Comparison of ENCODE assay signal across 18 cellular contexts in genomic region chr3:177550667-177551066, GRCh38.
"Had no signal": no experiment of that assay in that cellular context is flagged by ENCODE, and none has a peak within 500 bp of the region (broad histone marks: within the 10 kb centered on the region; RNA-seq: fewer than 3 reads in every experiment).

No MANE protein-coding gene starts in this region.

- H3K9me3 ChIP-seq: gastrocnemius medialis, lower lobe of right lung, SJSA1, testis, upper lobe of left lung had no signal

- H3K9me3 Mint-ChIP-seq: nephron had no signal

- H3K4me3 ChIP-seq: coronary artery, gastrocnemius medialis, lower lobe of right lung, SJSA1, smooth muscle cell, testis, upper lobe of left lung had no signal

- DNase-seq: activated CD4-positive, alpha-beta T cell treated with anti-CD3 and anti-CD28 coated beads, Interleukin-2, amount 50 U/mL, for 4 hours; activated effector memory CD4-positive, alpha-beta T cell treated with Interleukin-2 at 50 U/mL for 16 hours; activated T-cell treated with anti-CD3 and anti-CD28 coated beads, Interleukin-2, amount 50 U/mL, for 1 hour; anterior cingulate cortex; brain microvascular endothelial cell; gastrocnemius medialis; head of caudate nucleus; lower lobe of right lung; nucleus accumbens; stimulated activated CD4-positive, alpha-beta T cell treated with anti-CD3 and anti-CD28 coated beads, Interleukin-4, amount 100 ng/mL, for 1 hour; T-helper 9 cell; testis; upper lobe of left lung had no signal

- H3K27me3 ChIP-seq: brain microvascular endothelial cell, gastrocnemius medialis, SJSA1, testis, upper lobe of left lung had no signal

- ATAC-seq: gastrocnemius medialis, sciatic nerve had no signal

- H3K27ac Mint-ChIP-seq: nephron had no signal

- H3K36me3 ChIP-seq: brain microvascular endothelial cell, gastrocnemius medialis, lower lobe of right lung, SJSA1, upper lobe of left lung had no signal

- H3K4me3 Mint-ChIP-seq: nephron had no signal

- H3K27ac ChIP-seq: brain microvascular endothelial cell, coronary artery, gastrocnemius medialis, lower lobe of right lung, SJSA1, testis, upper lobe of left lung had no signal
